Comparison of ENCODE assay signal across 36 cellular contexts in the genomic region with DNA sequence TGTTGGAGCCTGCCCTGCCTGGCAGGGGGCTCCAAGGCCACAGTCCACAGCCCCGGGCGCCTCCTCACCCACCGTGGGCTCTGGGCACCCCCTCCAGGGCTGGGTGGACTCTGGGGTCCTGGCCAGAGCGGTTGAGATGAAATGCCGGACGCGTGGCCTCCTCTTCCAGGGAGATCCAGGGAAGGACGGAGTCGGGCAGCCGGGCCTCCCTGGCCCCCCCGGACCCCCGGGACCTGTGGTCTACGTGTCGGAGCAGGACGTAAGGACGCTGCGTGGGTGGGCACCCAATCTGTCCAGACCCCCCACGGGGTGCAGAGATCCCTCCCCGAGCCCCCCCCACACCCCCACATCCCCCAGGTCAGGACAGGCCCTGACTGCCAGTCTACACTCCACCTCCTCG.
"Had no signal": no experiment of that assay in that cellular context is flagged by ENCODE, and none has a peak within 500 bp of the region (broad histone marks: within the 10 kb centered on the region; RNA-seq: fewer than 3 reads in every experiment).

No MANE protein-coding gene starts in this region.

- H3K4me3 Mint-ChIP-seq: activated CD4-positive, alpha-beta memory T cell treated with anti-CD3 and anti-CD28 coated beads, Interleukin-2, amount 10 ng/mL, durations not matched to agents 7 days and 5 days; activated CD4-positive, alpha-beta T cell treated with anti-CD3 and anti-CD28 coated beads for 36 hours; activated CD4-positive, alpha-beta T cell treated with anti-CD3 and anti-CD28 coated beads, Interleukin-2, amount 10 ng/mL, durations not matched to agents 7 days and 5 days; activated CD8-positive, alpha-beta memory T cell treated with anti-CD3 and anti-CD28 coated beads, Interleukin-2, amount 10 ng/mL, durations not matched to agents 7 days and 5 days; activated CD8-positive, alpha-beta T cell treated with anti-CD3 and anti-CD28 coated beads, Interleukin-2, amount 10 ng/mL, durations not matched to agents 7 days and 5 days; activated naive CD4-positive, alpha-beta T cell treated with anti-CD3 and anti-CD28 coated beads for 36 hours; activated naive CD8-positive, alpha-beta T cell treated with anti-CD3 and anti-CD28 coated beads for 36 hours; activated T-cell treated with anti-CD3 and anti-CD28 coated beads, Interleukin-2, amount 50 U/mL, for 24 hours; activated T-helper 1 cell treated with anti-CD3 and anti-CD28 coated beads, Interleukin-12 subunit alpha, Interleukin-12 subunit beta, Interleukin-2, Interleukin-4 antibody, amounts not matched to agents 30 ng/mL and 10 ng/mL and 1 ng/mL, durations not matched to agents 14 hours and 24 hours and 36 hours; activated T-helper 17 cell treated with anti-CD3 and anti-CD28 coated beads, Interleukin-2, amount 50 U/mL, for 72 hours; T-helper 1 cell treated with Interleukin-12 subunit alpha and Interleukin-12 subunit beta and Interleukin-4 antibody, amounts not matched to agents 30 μg/mL and 1 μg/mL, for 36 hours; T-helper 2 cell treated with Interferon-gamma antibody and Interleukin-4, amounts not matched to agents 5 μg/mL and 100 μg/mL, for 36 hours; WTC11 had no signal

- H3K27ac Mint-ChIP-seq: activated CD4-positive, alpha-beta memory T cell treated with anti-CD3 and anti-CD28 coated beads, Interleukin-2, amount 10 ng/mL, durations not matched to agents 7 days and 5 days; activated CD4-positive, alpha-beta T cell treated with anti-CD3 and anti-CD28 coated beads for 36 hours; activated CD4-positive, alpha-beta T cell treated with anti-CD3 and anti-CD28 coated beads, Interleukin-2, amount 10 ng/mL, durations not matched to agents 7 days and 5 days; activated CD8-positive, alpha-beta memory T cell treated with anti-CD3 and anti-CD28 coated beads, Interleukin-2, amount 10 ng/mL, durations not matched to agents 7 days and 5 days; activated CD8-positive, alpha-beta T cell treated with anti-CD3 and anti-CD28 coated beads, Interleukin-2, amount 10 ng/mL, durations not matched to agents 7 days and 5 days; activated naive CD4-positive, alpha-beta T cell treated with anti-CD3 and anti-CD28 coated beads for 36 hours; activated naive CD4-positive, alpha-beta T cell treated with anti-CD3 and anti-CD28 coated beads, Interleukin-2, amount 50 U/mL, for 72 hours; activated naive CD8-positive, alpha-beta T cell treated with anti-CD3 and anti-CD28 coated beads for 36 hours; activated T-cell treated with anti-CD3 and anti-CD28 coated beads, Interleukin-2, amount 50 U/mL, for 24 hours; activated T-helper 1 cell treated with anti-CD3 and anti-CD28 coated beads, Interleukin-12 subunit alpha, Interleukin-12 subunit beta, Interleukin-2, Interleukin-4 antibody, amounts not matched to agents 30 ng/mL and 10 ng/mL and 1 ng/mL, durations not matched to agents 14 hours and 24 hours and 36 hours; activated T-helper 17 cell treated with anti-CD3 and anti-CD28 coated beads, Interleukin-2, amount 50 U/mL, for 72 hours; T-helper 1 cell treated with Interleukin-12 subunit alpha and Interleukin-12 subunit beta and Interleukin-4 antibody, amounts not matched to agents 30 μg/mL and 1 μg/mL, for 36 hours; T-helper 2 cell treated with Interferon-gamma antibody and Interleukin-4, amounts not matched to agents 5 μg/mL and 100 μg/mL, for 36 hours had no signal

- H3K36me3 ChIP-seq: breast epithelium, WERI-Rb-1 had no signal

- DNase-seq: activated CD4-positive, alpha-beta memory T cell treated with anti-CD3 and anti-CD28 coated beads, Interleukin-2, amount 10 ng/mL, durations not matched to agents 7 days and 5 days; activated CD4-positive, alpha-beta T cell treated with anti-CD3 and anti-CD28 coated beads for 1 hour; activated CD4-positive, alpha-beta T cell treated with anti-CD3 and anti-CD28 coated beads for 36 hours; activated CD4-positive, alpha-beta T cell treated with anti-CD3 and anti-CD28 coated beads for 48 hours; activated CD4-positive, alpha-beta T cell treated with anti-CD3 and anti-CD28 coated beads, Interleukin-2, amount 10 ng/mL, durations not matched to agents 7 days and 5 days; activated CD4-positive, alpha-beta T cell treated with anti-CD3 and anti-CD28 coated beads, Interleukin-2, amount 50 U/mL, for 48 hours; activated CD4-positive, CD25-positive, alpha-beta regulatory T cell; activated CD8-positive, alpha-beta memory T cell treated with anti-CD3 and anti-CD28 coated beads for 24 hours; activated CD8-positive, alpha-beta memory T cell treated with anti-CD3 and anti-CD28 coated beads, Interleukin-2, amount 10 ng/mL, durations not matched to agents 7 days and 5 days; activated CD8-positive, alpha-beta memory T cell treated with anti-CD3 and anti-CD28 coated beads, Interleukin-2, amount 50 U/mL, for 48 hours; activated CD8-positive, alpha-beta T cell treated with anti-CD3 and anti-CD28 coated beads, Interleukin-2, amount 10 ng/mL, durations not matched to agents 7 days and 5 days; activated effector memory CD4-positive, alpha-beta T cell treated with anti-CD3 and anti-CD28 coated beads, Interleukin-2, amount 50 U/mL, for 16 hours; activated gamma-delta T cell treated with Interleukin-2 at 50 U/mL for 16 hours; activated naive CD4-positive, alpha-beta T cell; activated naive CD4-positive, alpha-beta T cell treated with anti-CD3 and anti-CD28 coated beads for 36 hours; activated naive CD4-positive, alpha-beta T cell treated with anti-CD3 and anti-CD28 coated beads, Interleukin-2, amount 50 U/mL, for 16 hours; activated naive CD8-positive, alpha-beta T cell treated with anti-CD3 and anti-CD28 coated beads for 36 hours; activated T-cell treated with anti-CD3 and anti-CD28 coated beads, Interleukin-2, amount 50 U/mL, for 24 hours; activated T-cell treated with anti-CD3 and anti-CD28 coated beads, Interleukin-2, amount 50 U/mL, for 48 hours; adrenal gland; amniotic stem cell; aorta; body of pancreas; brain microvascular endothelial cell; central memory CD4-positive, alpha-beta T cell; T-helper 2 cell; T-helper 9 cell; WERI-Rb-1 had no signal

- ATAC-seq: activated CD4-positive, alpha-beta T cell treated with anti-CD3 and anti-CD28 coated beads for 36 hours; activated CD4-positive, CD25-positive, alpha-beta regulatory T cell treated with anti-CD3 and anti-CD28 coated beads, Interleukin-2, amount 50 U/mL, for 24 hours; activated CD8-positive, alpha-beta memory T cell treated with anti-CD3 and anti-CD28 coated beads, Interleukin-2, amount 10 ng/mL, durations not matched to agents 7 days and 5 days; activated CD8-positive, alpha-beta T cell treated with anti-CD3 and anti-CD28 coated beads, Interleukin-2, amount 10 ng/mL, durations not matched to agents 7 days and 5 days; activated naive CD4-positive, alpha-beta T cell treated with anti-CD3 and anti-CD28 coated beads, Interleukin-2, amount 50 U/mL, for 72 hours; activated T-helper 17 cell treated with anti-CD3 and anti-CD28 coated beads, Interleukin-2, amount 50 U/mL, for 72 hours; body of pancreas; WTC11 had no signal

- H3K4me1 Mint-ChIP-seq: activated CD4-positive, alpha-beta memory T cell treated with anti-CD3 and anti-CD28 coated beads, Interleukin-2, amount 10 ng/mL, durations not matched to agents 7 days and 5 days; activated CD4-positive, alpha-beta T cell treated with anti-CD3 and anti-CD28 coated beads for 36 hours; activated CD4-positive, alpha-beta T cell treated with anti-CD3 and anti-CD28 coated beads, Interleukin-2, amount 10 ng/mL, durations not matched to agents 7 days and 5 days; activated CD8-positive, alpha-beta memory T cell treated with anti-CD3 and anti-CD28 coated beads, Interleukin-2, amount 10 ng/mL, durations not matched to agents 7 days and 5 days; activated naive CD8-positive, alpha-beta T cell treated with anti-CD3 and anti-CD28 coated beads for 36 hours; activated T-helper 17 cell treated with anti-CD3 and anti-CD28 coated beads, Interleukin-2, amount 50 U/mL, for 72 hours had no signal

- H3K27ac ChIP-seq: adrenal gland, body of pancreas, brain microvascular endothelial cell, breast epithelium, WERI-Rb-1 had no signal

- H3K27me3 ChIP-seq: adrenal gland, body of pancreas, brain microvascular endothelial cell, breast epithelium had no signal

- H3K9me3 ChIP-seq: adrenal gland, body of pancreas, breast epithelium had no signal

- H3K4me1 ChIP-seq: adrenal gland, body of pancreas, breast epithelium had no signal

- H3K27me3 Mint-ChIP-seq: activated CD4-positive, alpha-beta memory T cell treated with anti-CD3 and anti-CD28 coated beads, Interleukin-2, amount 10 ng/mL, durations not matched to agents 7 days and 5 days; activated CD4-positive, alpha-beta T cell treated with anti-CD3 and anti-CD28 coated beads for 36 hours; activated CD4-positive, alpha-beta T cell treated with anti-CD3 and anti-CD28 coated beads, Interleukin-2, amount 10 ng/mL, durations not matched to agents 7 days and 5 days; activated CD8-positive, alpha-beta memory T cell treated with anti-CD3 and anti-CD28 coated beads, Interleukin-2, amount 10 ng/mL, durations not matched to agents 7 days and 5 days; activated naive CD8-positive, alpha-beta T cell treated with anti-CD3 and anti-CD28 coated beads for 36 hours; activated T-cell treated with anti-CD3 and anti-CD28 coated beads, Interleukin-2, amount 50 U/mL, for 24 hours; activated T-helper 17 cell treated with anti-CD3 and anti-CD28 coated beads, Interleukin-2, amount 50 U/mL, for 72 hours had no signal

- H3K36me3 Mint-ChIP-seq: activated CD8-positive, alpha-beta memory T cell treated with anti-CD3 and anti-CD28 coated beads, Interleukin-2, amount 10 ng/mL, durations not matched to agents 7 days and 5 days; activated naive CD4-positive, alpha-beta T cell treated with anti-CD3 and anti-CD28 coated beads, Interleukin-2, amount 50 U/mL, for 72 hours; activated naive CD8-positive, alpha-beta T cell treated with anti-CD3 and anti-CD28 coated beads for 36 hours had no signal

- H3K9me3 Mint-ChIP-seq: activated CD4-positive, alpha-beta memory T cell treated with anti-CD3 and anti-CD28 coated beads, Interleukin-2, amount 10 ng/mL, durations not matched to agents 7 days and 5 days; activated CD4-positive, alpha-beta T cell treated with anti-CD3 and anti-CD28 coated beads, Interleukin-2, amount 10 ng/mL, durations not matched to agents 7 days and 5 days; activated naive CD4-positive, alpha-beta T cell treated with anti-CD3 and anti-CD28 coated beads for 36 hours; activated naive CD4-positive, alpha-beta T cell treated with anti-CD3 and anti-CD28 coated beads, Interleukin-2, amount 50 U/mL, for 72 hours; activated naive CD8-positive, alpha-beta T cell treated with anti-CD3 and anti-CD28 coated beads for 36 hours; activated T-cell treated with anti-CD3 and anti-CD28 coated beads, Interleukin-2, amount 50 U/mL, for 24 hours; activated T-helper 1 cell treated with anti-CD3 and anti-CD28 coated beads, Interleukin-12 subunit alpha, Interleukin-12 subunit beta, Interleukin-2, Interleukin-4 antibody, amounts not matched to agents 30 ng/mL and 10 ng/mL and 1 ng/mL, durations not matched to agents 14 hours and 24 hours and 36 hours; activated T-helper 17 cell treated with anti-CD3 and anti-CD28 coated beads, Interleukin-2, amount 50 U/mL, for 72 hours; T-helper 1 cell treated with Interleukin-12 subunit alpha and Interleukin-12 subunit beta and Interleukin-4 antibody, amounts not matched to agents 30 μg/mL and 1 μg/mL, for 36 hours; T-helper 2 cell treated with Interferon-gamma antibody and Interleukin-4, amounts not matched to agents 5 μg/mL and 100 μg/mL, for 36 hours; WTC11 had no signal

- H3K4me3 ChIP-seq: adrenal gland, body of pancreas, breast epithelium had no signal
